Comparison of ENCODE assay signal across 1 cellular context in genomic region chr14:104756477-104757237, GRCh38.
TF ChIP-seq lines count a peak whose summit lies in the region.

No MANE protein-coding gene starts in this region.

TF ChIP-seq in H1, 55 proteins besides CTCF, POLR2A, EP300 and RAD21:
- no peak for TF ChIP-seq POU5F1 (IDR thresholded peaks at IDR 0.05; ENCODE audit: low read depth, low read length)
- no peak for TF ChIP-seq ZNF274 (IDR thresholded peaks at IDR 0.05; ENCODE audit: borderline replicate concordance, extremely low read depth, low read length)
- no peak for TF ChIP-seq CHD7 (IDR thresholded peaks at IDR 0.05; ENCODE audit: insufficient replicate concordance, low read length)
- no peak for TF ChIP-seq PHF8 (conservative IDR thresholded peaks at IDR 0.05; ENCODE audit: low read depth, low read length)
- TF ChIP-seq E2F6 (IDR thresholded peaks at IDR 0.05) = no peak
- no peak for TF ChIP-seq CBX5 (IDR thresholded peaks at IDR 0.05; ENCODE audit: low read depth, low read length)
- TF ChIP-seq CHD1 (IDR thresholded peaks at IDR 0.05; ENCODE audit: low read depth, low read length) = no peak
- no peak for TF ChIP-seq BCL11A (IDR thresholded peaks at IDR 0.05; ENCODE audit: low read depth in 2 of 2, low read length in 2 of 2)
- no peak for TF ChIP-seq SP4 (IDR thresholded peaks at IDR 0.05; ENCODE audit: low read length)
